Comparison of ENCODE assay signal across 1 cellular context in the genomic region with DNA sequence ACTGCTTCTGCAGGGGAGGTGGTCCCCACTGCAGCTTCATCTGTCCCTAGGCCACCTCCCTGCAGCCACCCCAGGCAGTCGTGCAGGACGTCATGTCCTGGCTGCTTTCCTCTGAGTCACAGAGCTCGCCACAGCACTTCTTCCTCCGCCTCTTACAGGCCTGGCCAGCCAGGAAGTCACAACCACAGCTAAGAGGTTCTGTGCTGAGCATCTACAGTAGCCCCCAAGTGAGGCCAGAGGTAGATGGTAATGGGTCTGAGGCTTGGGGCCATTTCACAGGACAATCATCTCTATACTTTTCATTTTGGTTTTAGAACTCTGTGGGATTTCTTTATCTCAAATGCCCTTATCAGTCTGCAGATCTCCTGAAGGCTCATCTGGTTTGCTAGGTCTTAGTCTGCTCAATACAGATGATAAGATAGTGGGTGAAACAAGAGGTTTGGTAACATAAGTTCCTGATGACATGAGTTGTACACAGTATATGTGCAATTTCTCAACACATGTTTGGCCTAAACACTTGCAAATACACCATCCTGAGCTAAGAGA.
A peak's percentile ranks its signal among the peaks of the same experiment; 100 is the strongest.
TF ChIP-seq lines count a peak whose summit lies in the region.

No MANE protein-coding gene starts in this region.

TF ChIP-seq in K562, 482 proteins besides CTCF, POLR2A, EP300 and RAD21 (continued from another document and continues in another):
- TF ChIP-seq, protein P1, sequence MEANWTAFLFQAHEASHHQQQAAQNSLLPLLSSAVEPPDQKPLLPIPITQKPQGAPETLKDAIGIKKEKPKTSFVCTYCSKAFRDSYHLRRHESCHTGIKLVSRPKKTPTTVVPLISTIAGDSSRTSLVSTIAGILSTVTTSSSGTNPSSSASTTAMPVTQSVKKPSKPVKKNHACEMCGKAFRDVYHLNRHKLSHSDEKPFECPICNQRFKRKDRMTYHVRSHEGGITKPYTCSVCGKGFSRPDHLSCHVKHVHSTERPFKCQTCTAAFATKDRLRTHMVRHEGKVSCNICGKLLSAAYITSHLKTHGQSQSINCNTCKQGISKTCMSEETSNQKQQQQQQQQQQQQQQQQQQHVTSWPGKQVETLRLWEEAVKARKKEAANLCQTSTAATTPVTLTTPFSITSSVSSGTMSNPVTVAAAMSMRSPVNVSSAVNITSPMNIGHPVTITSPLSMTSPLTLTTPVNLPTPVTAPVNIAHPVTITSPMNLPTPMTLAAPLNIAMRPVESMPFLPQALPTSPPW (CRISPR knock-in tag; IDR thresholded peaks at IDR 0.05): no peak
- TF ChIP-seq SAFB (IDR thresholded peaks at IDR 0.05; ENCODE audit: borderline replicate concordance, low read depth, low read length): no peak
- TF ChIP-seq SMARCE1 (IDR thresholded peaks at IDR 0.05): peak; percentile 50; the same call in 1 of the 2 replicates
- TF ChIP-seq, protein P2, sequence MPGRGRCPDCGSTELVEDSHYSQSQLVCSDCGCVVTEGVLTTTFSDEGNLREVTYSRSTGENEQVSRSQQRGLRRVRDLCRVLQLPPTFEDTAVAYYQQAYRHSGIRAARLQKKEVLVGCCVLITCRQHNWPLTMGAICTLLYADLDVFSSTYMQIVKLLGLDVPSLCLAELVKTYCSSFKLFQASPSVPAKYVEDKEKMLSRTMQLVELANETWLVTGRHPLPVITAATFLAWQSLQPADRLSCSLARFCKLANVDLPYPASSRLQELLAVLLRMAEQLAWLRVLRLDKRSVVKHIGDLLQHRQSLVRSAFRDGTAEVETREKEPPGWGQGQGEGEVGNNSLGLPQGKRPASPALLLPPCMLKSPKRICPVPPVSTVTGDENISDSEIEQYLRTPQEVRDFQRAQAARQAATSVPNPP (IDR thresholded peaks at IDR 0.05; ENCODE audit: borderline replicate concordance, insufficient read depth, insufficient read length): no peak
- peak; percentile 60; the same call in 1 of the 2 replicates for TF ChIP-seq JUND (IDR thresholded peaks at IDR 0.05; ENCODE audit: borderline replicate concordance, low read depth, low read length)
- TF ChIP-seq JUND (tag; IDR thresholded peaks at IDR 0.05; ENCODE audit: borderline replicate concordance, low read depth, low read length): peak; percentile 43; the same call in 1 of the 3 replicates
- TF ChIP-seq MAFF (IDR thresholded peaks at IDR 0.05; ENCODE audit: low read length): no peak
- no peak for TF ChIP-seq ZNF232 (CRISPR knock-in tag; IDR thresholded peaks at IDR 0.05)
- TF ChIP-seq TCF3 (CRISPR knock-in tag; IDR thresholded peaks at IDR 0.05): no peak
- TF ChIP-seq FOXM1 (IDR thresholded peaks at IDR 0.05; ENCODE audit: low read depth): no peak
- TF ChIP-seq FOXM1 (CRISPR knock-in tag; IDR thresholded peaks at IDR 0.05; ENCODE audit: low read depth): no peak
- TF ChIP-seq FOSL1 (tag; conservative IDR thresholded peaks at IDR 0.05): peak; percentile 56
- no peak for TF ChIP-seq MAFG (tag; conservative IDR thresholded peaks at IDR 0.05)
- TF ChIP-seq SNRNP70 (optimal IDR thresholded peaks at IDR 0.05; ENCODE audit: low read depth, low read length): no peak
- TF ChIP-seq, protein P3, sequence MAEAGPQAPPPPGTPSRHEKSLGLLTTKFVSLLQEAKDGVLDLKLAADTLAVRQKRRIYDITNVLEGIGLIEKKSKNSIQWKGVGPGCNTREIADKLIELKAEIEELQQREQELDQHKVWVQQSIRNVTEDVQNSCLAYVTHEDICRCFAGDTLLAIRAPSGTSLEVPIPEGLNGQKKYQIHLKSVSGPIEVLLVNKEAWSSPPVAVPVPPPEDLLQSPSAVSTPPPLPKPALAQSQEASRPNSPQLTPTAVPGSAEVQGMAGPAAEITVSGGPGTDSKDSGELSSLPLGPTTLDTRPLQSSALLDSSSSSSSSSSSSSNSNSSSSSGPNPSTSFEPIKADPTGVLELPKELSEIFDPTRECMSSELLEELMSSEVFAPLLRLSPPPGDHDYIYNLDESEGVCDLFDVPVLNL (CRISPR knock-in tag; IDR thresholded peaks at IDR 0.05; ENCODE audit: low read depth): no peak
- peak; percentile 41; the same call in 1 of the 2 replicates for TF ChIP-seq DPF2 (IDR thresholded peaks at IDR 0.05)
- no peak for TF ChIP-seq POLR2G (IDR thresholded peaks at IDR 0.05; ENCODE audit: low read depth, low read length)
- TF ChIP-seq ZNF24 (IDR thresholded peaks at IDR 0.05): no peak
- peak; percentile 54 for TF ChIP-seq SMARCA4 (IDR thresholded peaks at IDR 0.05)
- TF ChIP-seq, protein P4, sequence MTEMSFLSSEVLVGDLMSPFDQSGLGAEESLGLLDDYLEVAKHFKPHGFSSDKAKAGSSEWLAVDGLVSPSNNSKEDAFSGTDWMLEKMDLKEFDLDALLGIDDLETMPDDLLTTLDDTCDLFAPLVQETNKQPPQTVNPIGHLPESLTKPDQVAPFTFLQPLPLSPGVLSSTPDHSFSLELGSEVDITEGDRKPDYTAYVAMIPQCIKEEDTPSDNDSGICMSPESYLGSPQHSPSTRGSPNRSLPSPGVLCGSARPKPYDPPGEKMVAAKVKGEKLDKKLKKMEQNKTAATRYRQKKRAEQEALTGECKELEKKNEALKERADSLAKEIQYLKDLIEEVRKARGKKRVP (CRISPR knock-in tag; IDR thresholded peaks at IDR 0.05): no peak
- 0 out of 4 replicates have a peak, but pooled peaks of 1 of the 2 experiments have one; percentile 21 for TF ChIP-seq NRF1 (conservative IDR thresholded peaks at IDR 0.05 in 1 of 2, IDR thresholded peaks at IDR 0.05 in 1 of 2)
- TF ChIP-seq, protein P5, sequence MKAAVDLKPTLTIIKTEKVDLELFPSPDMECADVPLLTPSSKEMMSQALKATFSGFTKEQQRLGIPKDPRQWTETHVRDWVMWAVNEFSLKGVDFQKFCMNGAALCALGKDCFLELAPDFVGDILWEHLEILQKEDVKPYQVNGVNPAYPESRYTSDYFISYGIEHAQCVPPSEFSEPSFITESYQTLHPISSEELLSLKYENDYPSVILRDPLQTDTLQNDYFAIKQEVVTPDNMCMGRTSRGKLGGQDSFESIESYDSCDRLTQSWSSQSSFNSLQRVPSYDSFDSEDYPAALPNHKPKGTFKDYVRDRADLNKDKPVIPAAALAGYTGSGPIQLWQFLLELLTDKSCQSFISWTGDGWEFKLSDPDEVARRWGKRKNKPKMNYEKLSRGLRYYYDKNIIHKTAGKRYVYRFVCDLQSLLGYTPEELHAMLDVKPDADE (conservative IDR thresholded peaks at IDR 0.05; ENCODE audit: control insufficient read depth, low read depth, low read length): no peak
- TF ChIP-seq, protein P6, sequence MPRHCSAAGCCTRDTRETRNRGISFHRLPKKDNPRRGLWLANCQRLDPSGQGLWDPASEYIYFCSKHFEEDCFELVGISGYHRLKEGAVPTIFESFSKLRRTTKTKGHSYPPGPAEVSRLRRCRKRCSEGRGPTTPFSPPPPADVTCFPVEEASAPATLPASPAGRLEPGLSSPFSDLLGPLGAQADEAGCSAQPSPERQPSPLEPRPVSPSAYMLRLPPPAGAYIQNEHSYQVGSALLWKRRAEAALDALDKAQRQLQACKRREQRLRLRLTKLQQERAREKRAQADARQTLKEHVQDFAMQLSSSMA (CRISPR knock-in tag; IDR thresholded peaks at IDR 0.05): no peak
- TF ChIP-seq WHSC1 (IDR thresholded peaks at IDR 0.05; ENCODE audit: low read length): no peak
- peak; percentile 78 for TF ChIP-seq CREM (IDR thresholded peaks at IDR 0.05; ENCODE audit: low read depth)
- TF ChIP-seq KDM4B (IDR thresholded peaks at IDR 0.05; ENCODE audit: borderline replicate concordance in 2 of 2, low read depth in 1 of 2): no peak
- TF ChIP-seq SRF (CRISPR knock-in tag; IDR thresholded peaks at IDR 0.05): no peak; a peak in 1 of 4 replicates
- no peak for TF ChIP-seq ZNF121 (CRISPR knock-in tag; conservative IDR thresholded peaks at IDR 0.05)
- TF ChIP-seq RAD51 (IDR thresholded peaks at IDR 0.05; ENCODE audit: borderline replicate concordance, low read depth): no peak
- TF ChIP-seq SREBF2 (CRISPR knock-in tag; IDR thresholded peaks at IDR 0.05): no peak
- no peak for TF ChIP-seq ZNF23 (CRISPR knock-in tag; IDR thresholded peaks at IDR 0.05)
- no peak for TF ChIP-seq KDM5B (IDR thresholded peaks at IDR 0.05; ENCODE audit: insufficient replicate concordance, low read depth, low read length)
- TF ChIP-seq BCOR (IDR thresholded peaks at IDR 0.05): no peak
- TF ChIP-seq, protein P7, sequence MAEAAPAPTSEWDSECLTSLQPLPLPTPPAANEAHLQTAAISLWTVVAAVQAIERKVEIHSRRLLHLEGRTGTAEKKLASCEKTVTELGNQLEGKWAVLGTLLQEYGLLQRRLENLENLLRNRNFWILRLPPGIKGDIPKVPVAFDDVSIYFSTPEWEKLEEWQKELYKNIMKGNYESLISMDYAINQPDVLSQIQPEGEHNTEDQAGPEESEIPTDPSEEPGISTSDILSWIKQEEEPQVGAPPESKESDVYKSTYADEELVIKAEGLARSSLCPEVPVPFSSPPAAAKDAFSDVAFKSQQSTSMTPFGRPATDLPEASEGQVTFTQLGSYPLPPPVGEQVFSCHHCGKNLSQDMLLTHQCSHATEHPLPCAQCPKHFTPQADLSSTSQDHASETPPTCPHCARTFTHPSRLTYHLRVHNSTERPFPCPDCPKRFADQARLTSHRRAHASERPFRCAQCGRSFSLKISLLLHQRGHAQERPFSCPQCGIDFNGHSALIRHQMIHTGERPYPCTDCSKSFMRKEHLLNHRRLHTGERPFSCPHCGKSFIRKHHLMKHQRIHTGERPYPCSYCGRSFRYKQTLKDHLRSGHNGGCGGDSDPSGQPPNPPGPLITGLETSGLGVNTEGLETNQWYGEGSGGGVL (CRISPR knock-in tag; IDR thresholded peaks at IDR 0.05): no peak
- TF ChIP-seq, protein P8, sequence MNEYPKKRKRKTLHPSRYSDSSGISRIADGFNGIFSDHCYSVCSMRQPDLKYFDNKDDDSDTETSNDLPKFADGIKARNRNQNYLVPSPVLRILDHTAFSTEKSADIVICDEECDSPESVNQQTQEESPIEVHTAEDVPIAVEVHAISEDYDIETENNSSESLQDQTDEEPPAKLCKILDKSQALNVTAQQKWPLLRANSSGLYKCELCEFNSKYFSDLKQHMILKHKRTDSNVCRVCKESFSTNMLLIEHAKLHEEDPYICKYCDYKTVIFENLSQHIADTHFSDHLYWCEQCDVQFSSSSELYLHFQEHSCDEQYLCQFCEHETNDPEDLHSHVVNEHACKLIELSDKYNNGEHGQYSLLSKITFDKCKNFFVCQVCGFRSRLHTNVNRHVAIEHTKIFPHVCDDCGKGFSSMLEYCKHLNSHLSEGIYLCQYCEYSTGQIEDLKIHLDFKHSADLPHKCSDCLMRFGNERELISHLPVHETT (CRISPR knock-in tag; conservative IDR thresholded peaks at IDR 0.05 in 1 of 2, IDR thresholded peaks at IDR 0.05 in 1 of 2): no peak
- no peak for TF ChIP-seq ZFP30 (CRISPR knock-in tag; IDR thresholded peaks at IDR 0.05; ENCODE audit: borderline replicate concordance)
- TF ChIP-seq, protein P9, sequence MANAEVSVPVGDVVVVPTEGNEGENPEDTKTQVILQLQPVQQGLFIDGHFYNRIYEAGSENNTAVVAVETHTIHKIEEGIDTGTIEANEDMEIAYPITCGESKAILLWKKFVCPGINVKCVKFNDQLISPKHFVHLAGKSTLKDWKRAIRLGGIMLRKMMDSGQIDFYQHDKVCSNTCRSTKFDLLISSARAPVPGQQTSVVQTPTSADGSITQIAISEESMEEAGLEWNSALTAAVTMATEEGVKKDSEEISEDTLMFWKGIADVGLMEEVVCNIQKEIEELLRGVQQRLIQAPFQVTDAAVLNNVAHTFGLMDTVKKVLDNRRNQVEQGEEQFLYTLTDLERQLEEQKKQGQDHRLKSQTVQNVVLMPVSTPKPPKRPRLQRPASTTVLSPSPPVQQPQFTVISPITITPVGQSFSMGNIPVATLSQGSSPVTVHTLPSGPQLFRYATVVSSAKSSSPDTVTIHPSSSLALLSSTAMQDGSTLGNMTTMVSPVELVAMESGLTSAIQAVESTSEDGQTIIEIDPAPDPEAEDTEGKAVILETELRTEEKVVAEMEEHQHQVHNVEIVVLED (CRISPR knock-in tag; IDR thresholded peaks at IDR 0.05): 0 out of 2 replicates have a peak, but pooled peaks have one; percentile 15
- TF ChIP-seq TCFL5 (CRISPR knock-in tag; conservative IDR thresholded peaks at IDR 0.05): no peak
- no peak for TF ChIP-seq STAT5A (IDR thresholded peaks at IDR 0.05; ENCODE audit: borderline replicate concordance, low read length)
- TF ChIP-seq, protein P10, sequence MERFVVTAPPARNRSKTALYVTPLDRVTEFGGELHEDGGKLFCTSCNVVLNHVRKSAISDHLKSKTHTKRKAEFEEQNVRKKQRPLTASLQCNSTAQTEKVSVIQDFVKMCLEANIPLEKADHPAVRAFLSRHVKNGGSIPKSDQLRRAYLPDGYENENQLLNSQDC (CRISPR knock-in tag; IDR thresholded peaks at IDR 0.05): no peak
- TF ChIP-seq ARID1B (IDR thresholded peaks at IDR 0.05): peak; percentile 43
- no peak for TF ChIP-seq RB1 (IDR thresholded peaks at IDR 0.05; ENCODE audit: low read depth)
- no peak for TF ChIP-seq ZNF143 (CRISPR knock-in tag; IDR thresholded peaks at IDR 0.05)
- TF ChIP-seq NR2C1 (IDR thresholded peaks at IDR 0.05): no peak
- no peak for TF ChIP-seq NR2C1 (tag; IDR thresholded peaks at IDR 0.05)
- no peak for TF ChIP-seq ZNF586 (CRISPR knock-in tag; conservative IDR thresholded peaks at IDR 0.05)
- TF ChIP-seq, protein P11, sequence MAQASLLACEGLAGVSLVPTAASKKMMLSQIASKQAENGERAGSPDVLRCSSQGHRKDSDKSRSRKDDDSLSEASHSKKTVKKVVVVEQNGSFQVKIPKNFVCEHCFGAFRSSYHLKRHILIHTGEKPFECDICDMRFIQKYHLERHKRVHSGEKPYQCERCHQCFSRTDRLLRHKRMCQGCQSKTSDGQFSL (CRISPR knock-in tag; IDR thresholded peaks at IDR 0.05): no peak
- TF ChIP-seq, protein P11 (tag; IDR thresholded peaks at IDR 0.05): no peak
- no peak for TF ChIP-seq ZNF184 (CRISPR knock-in tag; IDR thresholded peaks at IDR 0.05)
- 0 out of 2 replicates have a peak, but pooled peaks have one; percentile 36 for TF ChIP-seq GABPB1 (CRISPR knock-in tag; IDR thresholded peaks at IDR 0.05)
- TF ChIP-seq TAF7 (tag; IDR thresholded peaks at IDR 0.05): no peak
- TF ChIP-seq ATF7 (IDR thresholded peaks at IDR 0.05): peak; percentile 47; the same call in 1 of the 2 replicates
- no peak for TF ChIP-seq SAP30 (IDR thresholded peaks at IDR 0.05; ENCODE audit: borderline replicate concordance, insufficient read depth, low read depth, low read length, poor library complexity, severe bottlenecking)
- TF ChIP-seq CHD2 (IDR thresholded peaks at IDR 0.05; ENCODE audit: low read depth, low read length): no peak
- TF ChIP-seq, protein P12, sequence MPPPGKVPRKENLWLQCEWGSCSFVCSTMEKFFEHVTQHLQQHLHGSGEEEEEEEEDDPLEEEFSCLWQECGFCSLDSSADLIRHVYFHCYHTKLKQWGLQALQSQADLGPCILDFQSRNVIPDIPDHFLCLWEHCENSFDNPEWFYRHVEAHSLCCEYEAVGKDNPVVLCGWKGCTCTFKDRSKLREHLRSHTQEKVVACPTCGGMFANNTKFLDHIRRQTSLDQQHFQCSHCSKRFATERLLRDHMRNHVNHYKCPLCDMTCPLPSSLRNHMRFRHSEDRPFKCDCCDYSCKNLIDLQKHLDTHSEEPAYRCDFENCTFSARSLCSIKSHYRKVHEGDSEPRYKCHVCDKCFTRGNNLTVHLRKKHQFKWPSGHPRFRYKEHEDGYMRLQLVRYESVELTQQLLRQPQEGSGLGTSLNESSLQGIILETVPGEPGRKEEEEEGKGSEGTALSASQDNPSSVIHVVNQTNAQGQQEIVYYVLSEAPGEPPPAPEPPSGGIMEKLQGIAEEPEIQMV (tag; conservative IDR thresholded peaks at IDR 0.05; ENCODE audit: low read depth): no peak
- no peak for TF ChIP-seq LEF1 (IDR thresholded peaks at IDR 0.05)
- no peak for TF ChIP-seq POU5F1 (IDR thresholded peaks at IDR 0.05; ENCODE audit: borderline replicate concordance, low read depth, low read length, partially characterized antibody)
- no peak for TF ChIP-seq MAFK (IDR thresholded peaks at IDR 0.05; ENCODE audit: low read length)
